Comparison of ENCODE assay signal across 8 cellular contexts in the genomic region with DNA sequence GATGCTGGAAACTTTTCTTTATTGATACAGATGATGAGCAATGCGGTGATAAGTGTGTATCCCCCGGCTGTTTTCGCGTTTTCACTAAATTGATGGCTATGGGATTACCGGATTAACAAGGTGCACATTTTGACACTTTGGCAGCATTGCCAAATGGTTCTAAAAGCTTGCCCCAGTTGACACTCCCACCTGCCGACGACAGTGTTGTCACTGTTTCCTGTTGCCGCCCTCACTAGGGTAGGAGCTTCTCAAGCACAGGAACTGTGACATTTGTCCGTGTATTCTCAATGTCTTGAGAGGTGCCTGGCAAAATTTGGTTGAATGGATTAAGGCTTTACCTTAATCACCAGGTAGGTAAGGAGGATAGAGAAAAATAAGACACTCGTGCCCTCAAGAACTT. TPM values are rescaled to one million over a fixed set of nuclear protein-coding genes. Genes with fewer than 3 reads are reported as not detected.
DNase-seq lines count a peak whose midpoint lies in the region; ATAC-seq, FAIRE-seq and TF ChIP-seq lines count a peak whose summit lies in the region.

No MANE protein-coding gene starts in this region.

- no peaks in the 10 kb centered on the region for H3K9me3 ChIP-seq in kidney (ENCODE audit: control insufficient read depth in 1 of 2, low read length in 2 of 2)

- peaks cover 3 to 8% of the 10 kb centered on the region in 2 donors for H3K4me1 ChIP-seq in kidney (ENCODE audit: control insufficient read depth in 1 of 2, insufficient read depth in 1 of 2, low read depth in 1 of 2, low read length in 2 of 2)

- H3K9ac ChIP-seq in kidney (ENCODE audit: low read length in 2 of 2): no peak overlapping the region

- peak overlapping the region in 1 of 2 donors; percentile 66 for H3K27ac ChIP-seq in kidney (ENCODE audit: low read depth in 2 of 2, low read length in 2 of 2)

- no peak overlapping the region for H3K4me3 ChIP-seq in kidney (ENCODE audit: low read length in 2 of 2)

- no peaks in the 10 kb centered on the region for H3K27me3 Mint-ChIP-seq in T-helper 1 cell treated with Interleukin-12 subunit alpha and Interleukin-12 subunit beta and Interleukin-4 antibody, amounts not matched to agents 30 μg/mL and 1 μg/mL, for 36 hours (ENCODE audit: low read depth)
- no peaks in the 10 kb centered on the region for H3K27me3 Mint-ChIP-seq in activated naive CD8-positive, alpha-beta T cell treated with anti-CD3 and anti-CD28 coated beads, Interleukin-2, amount 50 U/mL, for 24 hours

- peaks cover 74% of the 10 kb centered on the region for H3K4me1 Mint-ChIP-seq in T-helper 1 cell treated with Interleukin-12 subunit alpha and Interleukin-12 subunit beta and Interleukin-4 antibody, amounts not matched to agents 30 μg/mL and 1 μg/mL, for 36 hours (ENCODE audit: low read depth)
- peaks cover 88% of the 10 kb centered on the region for H3K4me1 Mint-ChIP-seq in activated naive CD8-positive, alpha-beta T cell treated with anti-CD3 and anti-CD28 coated beads, Interleukin-2, amount 50 U/mL, for 24 hours

- intact Hi-C loops in kidney (cut with DNase I): no loop called here

- H3K36me3 ChIP-seq in kidney (ENCODE audit: control insufficient read depth in 1 of 2, insufficient read depth in 2 of 2, low read length in 2 of 2): no peaks in the 10 kb centered on the region

- H3K4me3 Mint-ChIP-seq in T-helper 1 cell treated with Interleukin-12 subunit alpha and Interleukin-12 subunit beta and Interleukin-4 antibody, amounts not matched to agents 30 μg/mL and 1 μg/mL, for 36 hours: peak overlapping the region; percentile 83
- peak overlapping the region; percentile 74 for H3K4me3 Mint-ChIP-seq in activated naive CD8-positive, alpha-beta T cell treated with anti-CD3 and anti-CD28 coated beads, Interleukin-2, amount 50 U/mL, for 24 hours

- DNase-seq in activated naive CD8-positive, alpha-beta T cell treated with anti-CD3 and anti-CD28 coated beads, Interleukin-2, amount 50 U/mL, for 24 hours: peak; percentile 75
- peak; percentile 35 to 42 for DNase-seq in stimulated activated CD4-positive, alpha-beta T cell treated with anti-CD3 and anti-CD28 coated beads, Interleukin-1b, Interleukin-23, amount 100 ng/mL, for 1 hour (ENCODE audit: low read depth in 2 of 2)
- DNase-seq in cerebellum (ENCODE audit: low spot score): no peak
- no peak for DNase-seq in C1 segment of cervical spinal cord (lab: John Stamatoyannopoulos, UW)
- no peak for DNase-seq in SK-N-DZ (ENCODE audit: low spot score)
- no peak for DNase-seq in kidney

- peaks cover 24% of the 10 kb centered on the region for H3K36me3 Mint-ChIP-seq in T-helper 1 cell treated with Interleukin-12 subunit alpha and Interleukin-12 subunit beta and Interleukin-4 antibody, amounts not matched to agents 30 μg/mL and 1 μg/mL, for 36 hours (ENCODE audit: low read depth)
- peaks cover 7% of the 10 kb centered on the region for H3K36me3 Mint-ChIP-seq in activated naive CD8-positive, alpha-beta T cell treated with anti-CD3 and anti-CD28 coated beads, Interleukin-2, amount 50 U/mL, for 24 hours (ENCODE audit: low read depth)

- peak overlapping the region; percentile 99 for H3K27ac Mint-ChIP-seq in T-helper 1 cell treated with Interleukin-12 subunit alpha and Interleukin-12 subunit beta and Interleukin-4 antibody, amounts not matched to agents 30 μg/mL and 1 μg/mL, for 36 hours
- peak overlapping the region; percentile 94 for H3K27ac Mint-ChIP-seq in activated naive CD8-positive, alpha-beta T cell treated with anti-CD3 and anti-CD28 coated beads, Interleukin-2, amount 50 U/mL, for 24 hours

- ATAC-seq in GM21619 (IDR thresholded peaks at IDR 0.05; ENCODE audit: unreplicated experiment): peak; percentile 37
- peak; percentile 58 for ATAC-seq in activated naive CD8-positive, alpha-beta T cell treated with anti-CD3 and anti-CD28 coated beads, Interleukin-2, amount 50 U/mL, for 24 hours

- no peak for FAIRE-seq in kidney (lab: Jason Lieb, UNC)

- no peak for TF ChIP-seq CTCF in kidney (IDR thresholded peaks at IDR 0.05; ENCODE audit: borderline replicate concordance, extremely low read depth, insufficient read depth)

- no peaks in the 10 kb centered on the region for H3K9me3 Mint-ChIP-seq in T-helper 1 cell treated with Interleukin-12 subunit alpha and Interleukin-12 subunit beta and Interleukin-4 antibody, amounts not matched to agents 30 μg/mL and 1 μg/mL, for 36 hours
- H3K9me3 Mint-ChIP-seq in activated naive CD8-positive, alpha-beta T cell treated with anti-CD3 and anti-CD28 coated beads, Interleukin-2, amount 50 U/mL, for 24 hours: no peaks in the 10 kb centered on the region

RNA-seq across cellular contexts. Expression of a gene that starts 9.8 kb away (rescaled TPM):
- total RNA-seq in cerebellum: 3.5 TPM
- 0.88 and 1.2 TPM in 2 replicates for polyA plus RNA-seq in SK-N-DZ (2014; cell fraction: cytosol; rRNA removed)
- 1.8 and 5.0 TPM in 2 replicates for polyA plus RNA-seq in SK-N-DZ (2014; cell fraction: nucleus; rRNA removed)
- total RNA-seq in kidney: 43.3 TPM
- 20.3 TPM for polyA plus RNA-seq in kidney (ENCODE audit: insufficient read depth, low read depth, low replicate concordance)

Comparison
In these comparisons a context has a peak if more than half of its experiments do, and no peak if none do; other contexts are left out.
1. DNase-seq: peak in activated naive CD8-positive, alpha-beta T cell treated with anti-CD3 and anti-CD28 coated beads, Interleukin-2, amount 50 U/mL, for 24 hours (single experiment) and stimulated activated CD4-positive, alpha-beta T cell treated with anti-CD3 and anti-CD28 coated beads, Interleukin-1b, Interleukin-23, amount 100 ng/mL, for 1 hour (2 of 2); none in cerebellum (single experiment), C1 segment of cervical spinal cord (0 of 14), SK-N-DZ (single experiment) and kidney (single experiment).